24 cellular contexts compared by ENCODE assay signal in the genomic region with DNA sequence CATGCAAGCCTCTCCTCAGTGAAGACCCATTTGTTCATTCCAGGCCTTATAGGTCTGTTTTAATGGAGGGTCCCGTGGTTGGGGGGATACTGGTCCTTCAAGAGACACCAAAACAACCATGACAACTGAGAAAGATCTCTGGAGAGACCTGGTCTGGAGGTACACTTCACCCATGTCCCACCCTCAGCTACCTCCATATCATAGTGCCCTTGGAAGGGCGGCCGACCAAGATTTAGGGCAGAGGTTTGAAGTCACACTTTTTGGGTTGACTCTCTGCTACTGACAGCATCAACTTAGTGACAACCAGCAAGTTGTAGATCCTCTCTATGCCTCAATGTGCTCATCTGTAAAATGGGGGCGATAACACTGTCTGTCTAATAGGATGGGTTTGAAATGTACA.
"Had no signal": no experiment of that assay in that cellular context is flagged by ENCODE, and none has a peak within 500 bp of the region (broad histone marks: within the 10 kb centered on the region; RNA-seq: fewer than 3 reads in every experiment).

No MANE protein-coding gene starts in this region.

- FAIRE-seq: endometrium, frontal cortex, keratinocyte had no signal

- H3K36me3 ChIP-seq: colonic mucosa, gastroesophageal sphincter, heart left ventricle, left lung, lower lobe of right lung had no signal

- H3K4me3 Mint-ChIP-seq: dendritic cell treated with granulocyte-macrophage colony-stimulating factor and Interleukin-4, amounts not matched to agents 40 ng/mL and 50 ng/mL, for 4 days; effector memory CD8-positive, alpha-beta T cell; endodermal cell; immature natural killer cell had no signal

- H3K36me3 Mint-ChIP-seq: immature natural killer cell had no signal

- H3K4me1 ChIP-seq: colonic mucosa, foreskin keratinocyte, gastroesophageal sphincter, left lung, lower lobe of right lung had no signal

- H3K79me2 ChIP-seq: hepatocyte had no signal

- H3K27ac Mint-ChIP-seq: dendritic cell treated with granulocyte-macrophage colony-stimulating factor and Interleukin-4, amounts not matched to agents 40 ng/mL and 50 ng/mL, for 4 days; effector memory CD8-positive, alpha-beta T cell; endodermal cell; immature natural killer cell had no signal

- DNase-seq: colonic mucosa; cortex of kidney; effector CD8-positive, alpha-beta T cell; effector memory CD8-positive, alpha-beta T cell; endodermal cell; erythroblast; foreskin keratinocyte; heart left ventricle; hypothalamus; immature natural killer cell; left cardiac atrium; left lung; left ventricle myocardium superior; lower lobe of right lung; mesenchymal stem cell; midbrain had no signal

- H3K9me3 ChIP-seq: colonic mucosa, gastroesophageal sphincter, heart left ventricle, left lung, lower lobe of right lung had no signal

- H3K27me3 ChIP-seq: colonic mucosa, foreskin keratinocyte, hepatocyte had no signal

- H3K4me2 ChIP-seq: hepatocyte had no signal

- H2AFZ ChIP-seq: hepatocyte had no signal

- H3K4me3 ChIP-seq: colonic mucosa, gastroesophageal sphincter, heart left ventricle, hepatocyte, left lung, lower lobe of right lung had no signal

- H3K27ac ChIP-seq: colonic mucosa, epithelial cell of prostate, foreskin keratinocyte, gastroesophageal sphincter, heart left ventricle, hepatocyte, left lung, lower lobe of right lung had no signal

- ATAC-seq: effector memory CD8-positive, alpha-beta T cell; esophagus mucosa; foreskin keratinocyte; gastroesophageal sphincter; heart left ventricle; left cardiac atrium; left lung; left ventricle myocardium superior; lower lobe of right lung had no signal

- H3K4me1 Mint-ChIP-seq: immature natural killer cell had no signal

- H3K9me3 Mint-ChIP-seq: dendritic cell treated with granulocyte-macrophage colony-stimulating factor and Interleukin-4, amounts not matched to agents 40 ng/mL and 50 ng/mL, for 4 days; effector memory CD8-positive, alpha-beta T cell; endodermal cell; immature natural killer cell had no signal
